21 cellular contexts compared by ENCODE assay signal in the genomic region with DNA sequence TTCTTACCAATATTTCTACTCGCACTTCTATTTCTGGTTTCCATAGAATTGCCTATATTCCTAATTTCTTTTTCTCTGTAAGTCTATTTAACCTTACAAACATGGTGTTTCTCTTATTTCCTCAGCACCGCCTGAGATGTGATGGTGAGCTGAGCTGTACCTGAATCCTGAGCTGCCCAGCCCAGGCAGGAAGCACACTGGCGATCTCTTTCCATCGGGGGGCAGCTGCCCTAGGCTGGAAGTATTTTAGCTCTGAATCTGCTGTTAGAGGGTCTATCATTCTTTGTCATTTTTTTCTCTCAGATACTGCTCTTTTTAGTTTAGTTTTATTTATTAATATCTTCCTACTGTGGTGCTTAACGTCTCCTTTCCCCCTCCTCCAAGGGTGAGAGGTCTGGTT.
A peak's percentile ranks its signal among the peaks of the same experiment; 100 is the strongest.
DNase-seq lines count a peak whose midpoint lies in the region; ATAC-seq, FAIRE-seq and TF ChIP-seq lines count a peak whose summit lies in the region.
"Had no signal": no experiment of that assay in that cellular context is flagged by ENCODE, and none has a peak within 500 bp of the region (broad histone marks: within the 10 kb centered on the region; RNA-seq: fewer than 3 reads in every experiment).

No MANE protein-coding gene starts in this region.

- no peak overlapping the region for H4K5ac ChIP-seq in H1 (ENCODE audit: insufficient read length, low read depth, low read length)

- no peak overlapping the region for H3K23ac ChIP-seq in H1 (ENCODE audit: insufficient read length)

- no peak for TF ChIP-seq EP300 in H1 (IDR thresholded peaks at IDR 0.05; ENCODE audit: borderline replicate concordance in 1 of 2, low read depth in 2 of 2, low read length in 2 of 2)

- POLR2A ChIA-PET in HCT116 (lab: Charles Lee), result interaction anchor here (0.9 kb wide), 1 partner anchor 135 kb away, joined by 3 read pairs; no protein-coding TSS in a partner anchor
- POLR2A ChIA-PET in H1 (lab: Charles Lee; ENCODE audit: partially characterized antibody), result no interaction called here

- H4K91ac ChIP-seq in H1 (replicated peaks; ENCODE audit: insufficient read length, low read length), result no peak overlapping the region

- H2BK12ac ChIP-seq in H1 (ENCODE audit: low read depth, low read length), result no peak overlapping the region

- no peaks in the 10 kb centered on the region for H3K79me1 ChIP-seq in H1 (ENCODE audit: low read depth, low read length)

- no peak overlapping the region for H4K8ac ChIP-seq in H1 (ENCODE audit: extremely low read depth, insufficient read depth, low read length)

- WGBS in H1 (ENCODE audit: extremely low coverage in 1 of 2, insufficient coverage in 1 of 2, insufficient read length in 1 of 2, insufficient replicate concordance in 2 of 2, low coverage in 1 of 2, low lambda C conversion rate in 2 of 2, missing lambda C conversion rate in 1 of 2), 2 experiments, result 80% methylated on average over 5 of the region's 5 CpGs; no CpG with 5 or more reads in 1 of the 2 experiments

- no peak overlapping the region for H2BK5ac ChIP-seq in H1 (ENCODE audit: low read depth, low read length)

- H3K4me3 ChIP-seq in HCT116 (replicated peaks in 1 of 2; ENCODE audit: low read depth in 1 of 2, low read length in 2 of 2) (no peak overlapping the region), H1 (ENCODE audit: extremely low read depth in 1 of 4, insufficient read depth in 2 of 4, low read depth in 3 of 4, low read length in 4 of 4) (no peak overlapping the region), breast epithelium (no peak overlapping the region)
- H3K4me3 ChIP-seq: K562 had no signal

- no peaks in the 10 kb centered on the region for H3K23me2 ChIP-seq in H1 (ENCODE audit: low read depth, low read length)

- RAD21 ChIA-PET in HCT116 (lab: Charles Lee; ENCODE audit: low non-redundant PET in 1 of 2, low total read pairs in 2 of 2, uncharacterized antibody in 2 of 2, unreplicated experiment in 2 of 2), result no interaction called here

- H2AFZ ChIP-seq in HCT116 (ENCODE audit: low read depth, low read length, poor library complexity, severe bottlenecking), result no peak overlapping the region
- H2AFZ ChIP-seq in H1 (ENCODE audit: low read length), result no peak overlapping the region

- BruUV-seq in HCT116 (replicated peaks; lab: Mats Ljungman, UMichigan), result no TSS peak

- peak; percentile 58; the same call in 1 of the 2 replicates for ATAC-seq in HCT116
- ATAC-seq: K562 had no signal

- TF ChIP-seq CTCF in HCT116 (IDR thresholded peaks at IDR 0.05 in 2 of 3, conservative IDR thresholded peaks at IDR 0.05 in 1 of 3; ENCODE audit: borderline replicate concordance in 1 of 3, insufficient read depth in 1 of 3, low read depth in 2 of 3, low read length in 2 of 3), result peak in 2 of 3 experiments; percentile 20 to 31; a peak in 1 of 6 replicates
- TF ChIP-seq CTCF in H1 (IDR thresholded peaks at IDR 0.05; ENCODE audit: control extremely low read depth in 1 of 3, insufficient read depth in 1 of 3, low read depth in 1 of 3, low read length in 3 of 3), result peak; percentile 33 to 52 (median 42)
- TF ChIP-seq CTCF in GM10266 (IDR thresholded peaks at IDR 0.05; ENCODE audit: control insufficient read depth, insufficient read depth, low read depth, missing control alignments), result no peak
- no peak for TF ChIP-seq CTCF in breast epithelium (IDR thresholded peaks at IDR 0.05)

- no peak overlapping the region for H2BK20ac ChIP-seq in H1 (ENCODE audit: low read length)

- no peak for DNase-seq in HCT116 (ENCODE audit: low read depth, low spot score)
- DNase-seq in H1 (ENCODE audit: low read depth in 1 of 2, low spot score in 2 of 2), result no peak
- DNase-seq in iPS-NIHi7 (ENCODE audit: extremely low spot score), result peak; percentile 36
- no peak for DNase-seq in HuH-7 (ENCODE audit: low spot score)
- DNase-seq in GM10266 (ENCODE audit: extremely low spot score), result no peak
- DNase-seq in NCI-H2029 treated with DMSO at 0.1 percent for 48 hours (lab: John Stamatoyannopoulos, UW), result no peak
- no peak for DNase-seq in breast epithelium (ENCODE audit: low spot score in 2 of 2)
- DNase-seq: ACHN; BE2C; C1 segment of cervical spinal cord; CD4-positive, CD25-positive, alpha-beta regulatory T cell; CD8-positive, alpha-beta memory T cell; COR-L47; IMR-90 had no signal

- H4K20me1 ChIP-seq in HCT116 (ENCODE audit: insufficient read depth) (no peaks in the 10 kb centered on the region), H1 (replicated peaks in 1 of 2; ENCODE audit: control insufficient read depth in 1 of 2, insufficient read depth in 2 of 2, low read length in 2 of 2) (no peaks in the 10 kb centered on the region)

- H3K27ac ChIP-seq in HCT116 (ENCODE audit: low read depth, low read length) (no peak overlapping the region), H1 (ENCODE audit: low read depth, low read length) (no peak overlapping the region), breast epithelium (no peak overlapping the region)
- H3K27ac ChIP-seq: HL-60 had no signal

- H3K4me2 ChIP-seq in HCT116 (ENCODE audit: low read length), result no peak overlapping the region
- H3K4me2 ChIP-seq in H1 (ENCODE audit: insufficient read depth in 1 of 2, low read depth in 2 of 2, low read length in 2 of 2), result no peak overlapping the region

- H3K27me3 ChIP-seq in HCT116 (ENCODE audit: insufficient read depth, low read length), result no peaks in the 10 kb centered on the region
- no peaks in the 10 kb centered on the region for H3K27me3 ChIP-seq in H1 (replicated peaks in 1 of 4; ENCODE audit: control insufficient read depth in 3 of 4, extremely low read depth in 1 of 4, insufficient read depth in 3 of 4, low read length in 3 of 4)
- H3K27me3 ChIP-seq in breast epithelium, result no peaks in the 10 kb centered on the region
- H3K27me3 ChIP-seq: BE2C had no signal

- TF ChIP-seq POLR2A in HCT116 (IDR thresholded peaks at IDR 0.05; ENCODE audit: borderline replicate concordance, extremely low read depth, insufficient read depth, insufficient read length) (no peak), H1 (IDR thresholded peaks at IDR 0.05; ENCODE audit: control extremely low read depth in 1 of 2, low read depth in 2 of 2, low read length in 2 of 2) (no peak), breast epithelium (IDR thresholded peaks at IDR 0.05) (no peak)

- H3K79me2 ChIP-seq in HCT116 (ENCODE audit: insufficient read depth, low read length) (no peaks in the 10 kb centered on the region), H1 (ENCODE audit: control insufficient read depth in 1 of 2, insufficient read depth in 2 of 2, low read length in 2 of 2) (no peaks in the 10 kb centered on the region)

- H3K4me1 ChIP-seq in HCT116 (ENCODE audit: control insufficient read depth in 1 of 2, insufficient read depth in 2 of 2, low read length in 2 of 2) (no peaks in the 10 kb centered on the region), H1 (replicated peaks in 1 of 4; ENCODE audit: control insufficient read depth in 3 of 4, insufficient read depth in 4 of 4, low read length in 3 of 4) (no peaks in the 10 kb centered on the region; a peak in 2 of 7 replicates), breast epithelium (no peaks in the 10 kb centered on the region)
- H3K4me1 ChIP-seq: BE2C had no signal

- TF ChIP-seq RAD21 in HCT116 (IDR thresholded peaks at IDR 0.05; ENCODE audit: low read depth) (no peak), H1 (IDR thresholded peaks at IDR 0.05 in 1 of 2, conservative IDR thresholded peaks at IDR 0.05 in 1 of 2; ENCODE audit: low read depth in 2 of 2, low read length in 2 of 2) (peak; percentile 44 to 50)

- no peaks in the 10 kb centered on the region for H3K36me3 ChIP-seq in HCT116 (ENCODE audit: control insufficient read depth in 1 of 2, insufficient read depth in 2 of 2, low read length in 2 of 2)
- no peaks in the 10 kb centered on the region for H3K36me3 ChIP-seq in H1 (ENCODE audit: control insufficient read depth in 2 of 4, insufficient read depth in 4 of 4, low read length in 3 of 4)
- no peaks in the 10 kb centered on the region for H3K36me3 ChIP-seq in breast epithelium
- H3K36me3 ChIP-seq: BE2C had no signal

- H3K14ac ChIP-seq in H1 (ENCODE audit: insufficient read length), result no peak overlapping the region

- no peak overlapping the region for H3K56ac ChIP-seq in H1 (replicated peaks; ENCODE audit: insufficient read length, low read depth, low read length)

- H3K9ac ChIP-seq in HCT116 (ENCODE audit: low read length), result no peak overlapping the region
- no peak overlapping the region for H3K9ac ChIP-seq in H1 (replicated peaks in 1 of 4; ENCODE audit: extremely low read depth in 1 of 4, low read depth in 3 of 4, low read length in 3 of 4)

- H2BK15ac ChIP-seq in H1 (ENCODE audit: low read length), result no peak overlapping the region

- no peaks in the 10 kb centered on the region for H3K9me3 ChIP-seq in HCT116 (ENCODE audit: control insufficient read depth in 1 of 2, insufficient read depth in 1 of 2, low read depth in 1 of 2, low read length in 2 of 2)
- no peaks in the 10 kb centered on the region for H3K9me3 ChIP-seq in H1 (ENCODE audit: insufficient read depth in 2 of 2, low read depth in 1 of 2, low read length in 1 of 2)
- H3K9me3 ChIP-seq in breast epithelium, result no peaks in the 10 kb centered on the region
- H3K9me3 ChIP-seq: BE2C had no signal

- no peak overlapping the region for H2BK120ac ChIP-seq in H1 (replicated peaks; ENCODE audit: low read depth, low read length)

- CTCF ChIA-PET in HCT116 (lab: Charles Lee), result interaction anchor here (0.8 to 1.0 kb wide), 2 partner anchors 11 to 18 kb away, joined by 3 read pairs; no protein-coding TSS in a partner anchor
- CTCF ChIA-PET in H1 (lab: Charles Lee; ENCODE audit: partially characterized antibody), result interaction anchor here (0.9 to 1.2 kb wide), 4 partner anchors 18 to 131 kb away, joined by 3 to 7 read pairs (median 4); no protein-coding TSS in a partner anchor

- H2AK5ac ChIP-seq in H1 (ENCODE audit: low read depth, low read length), result no peak overlapping the region

- no peak for FAIRE-seq in H1 (lab: Jason Lieb, UNC)
- FAIRE-seq: A204.1, D721Med, G401.6, GM12892, GM18507, K562 had no signal

- intact Hi-C loops in HCT116 (cut with micrococcal nuclease) (no loop called here), breast epithelium (cut with DNase I; ENCODE audit: low total_unique reads) (no loop called here)

- H3K9me2 ChIP-seq in HCT116 (ENCODE audit: insufficient read depth), result no peaks in the 10 kb centered on the region

- H3K18ac ChIP-seq in H1 (ENCODE audit: extremely low read depth, low read length), result no peak overlapping the region

- no peak overlapping the region for H3K4ac ChIP-seq in H1 (replicated peaks; ENCODE audit: insufficient read length, low read depth, low read length)

TF ChIP-seq in HCT116, 20 proteins besides CTCF, POLR2A, EP300 and RAD21 (continues in another document):
- TF ChIP-seq EZH2 (IDR thresholded peaks at IDR 0.05) (no peak), EGR1 (IDR thresholded peaks at IDR 0.05; ENCODE audit: low read depth) (no peak), FOSL1 (IDR thresholded peaks at IDR 0.05; ENCODE audit: low read depth) (no peak), ZFX (IDR thresholded peaks at IDR 0.05) (no peak), SP1 (IDR thresholded peaks at IDR 0.05; ENCODE audit: low read depth) (no peak)

TF ChIP-seq in H1, 55 proteins besides CTCF, POLR2A, EP300 and RAD21 (continues in another document):
- TF ChIP-seq SAP30 (IDR thresholded peaks at IDR 0.05; ENCODE audit: insufficient read depth, insufficient replicate concordance, low read length) (no peak), JUN (IDR thresholded peaks at IDR 0.05; ENCODE audit: low read depth, low read length) (no peak)

Comparison
In these comparisons a context has a peak if more than half of its experiments do, and no peak if none do; other contexts are left out.
1. CTCF ChIP-seq: peak in HCT116 (2 of 3) and H1 (3 of 3); none in GM10266 (single experiment) and breast epithelium (0 of 3).